ENCODE assay signal across 13 cellular contexts in genomic region chr17:64006361-64007088, GRCh38. TPM values are rescaled to one million over a fixed set of nuclear protein-coding genes. Genes with fewer than 3 reads are reported as not detected.
A peak's percentile ranks its signal among the peaks of the same experiment; 100 is the strongest.
DNase-seq lines count a peak whose midpoint lies in the region; ATAC-seq, FAIRE-seq and TF ChIP-seq lines count a peak whose summit lies in the region.
"Had no signal": no experiment of that assay in that cellular context is flagged by ENCODE, and none has a peak within 500 bp of the region (broad histone marks: within the 10 kb centered on the region; RNA-seq: fewer than 3 reads in every experiment).

No MANE protein-coding gene starts in this region.

- no peak overlapping the region for H2BK5ac ChIP-seq in mesenchymal stem cell (ENCODE audit: low read depth, low read length, poor library complexity, severe bottlenecking)

- in situ Hi-C loops in mammary epithelial cell (cut with MboI; ENCODE audit: low sequenced_read_pairs in 2 of 2): no loop called here

- H3K4me1 ChIP-seq in breast epithelium (no peaks in the 10 kb centered on the region), mammary epithelial cell (ENCODE audit: insufficient read depth, low read length) (no peaks in the 10 kb centered on the region), endothelial cell of umbilical vein (ENCODE audit: control insufficient read depth, extremely low read depth, insufficient read depth, low read length) (peaks cover 80% of the 10 kb centered on the region), mesenchymal stem cell (ENCODE audit: control insufficient read depth, insufficient read depth, low read depth, low read length) (peaks cover 6% of the 10 kb centered on the region), aorta (ENCODE audit: control insufficient read depth in 1 of 2, insufficient read depth in 2 of 2, low read length in 2 of 2) (no peaks in the 10 kb centered on the region)

- TF ChIP-seq CTCF in breast epithelium (IDR thresholded peaks at IDR 0.05) (no peak), mammary epithelial cell (conservative IDR thresholded peaks at IDR 0.05 in 1 of 2, IDR thresholded peaks at IDR 0.05 in 1 of 2; ENCODE audit: extremely low read depth in 1 of 2, insufficient read depth in 1 of 2, low read depth in 1 of 2, low read length in 2 of 2) (no peak), endothelial cell of umbilical vein (IDR thresholded peaks at IDR 0.05; ENCODE audit: extremely low read depth in 1 of 2, insufficient read depth in 1 of 2, low read depth in 1 of 2, low read length in 2 of 2) (no peak)

- BruUV-seq in mammary epithelial cell (replicated peaks; lab: Mats Ljungman, UMichigan) (no TSS peak), endothelial cell of umbilical vein (replicated peaks; lab: Mats Ljungman, UMichigan) (TSS peak; percentile 69)

- TF ChIP-seq POLR2A in breast epithelium (IDR thresholded peaks at IDR 0.05) (no peak), endothelial cell of umbilical vein (IDR thresholded peaks at IDR 0.05; ENCODE audit: low read depth, low read length) (peak; percentile 97)

- H4K8ac ChIP-seq in mesenchymal stem cell (ENCODE audit: low read length): no peak overlapping the region

- intact Hi-C loops in breast epithelium (cut with DNase I; ENCODE audit: low total_unique reads) (no loop called here), mammary epithelial cell (cut with micrococcal nuclease) (no loop called here), endothelial cell of umbilical vein (cut with micrococcal nuclease) (loop anchor here (1.0 kb wide), 3 partner anchors 10 to 19 kb away; partner anchors contain the start of gene ICAM2), aorta (cut with DNase I) (no loop called here)
- intact Hi-C loops in activated T-helper 1 cell treated with anti-CD3 and anti-CD28 coated beads, Interleukin-12 subunit alpha, Interleukin-12 subunit beta, Interleukin-2, Interleukin-4 antibody, amounts not matched to agents 30 ng/mL and 10 ng/mL and 1 ng/mL, durations not matched to agents 14 hours and 24 hours and 36 hours (cut with micrococcal nuclease): no loop called here

- no peak overlapping the region for H2AK5ac ChIP-seq in mesenchymal stem cell (ENCODE audit: low read length, severe bottlenecking)

- H3K23ac ChIP-seq in mesenchymal stem cell (ENCODE audit: low read length in 2 of 2): no peak overlapping the region

- CTCF ChIA-PET in mammary epithelial cell (lab: Charles Lee; ENCODE audit: low non-redundant PET) (no interaction called here), endothelial cell of umbilical vein (lab: Charles Lee) (interaction anchor here (1.5 to 6.8 kb wide), 9 partner anchors 12 to 166 kb away, joined by 4 to 140 read pairs (median 10); partner anchors contain the start of gene ICAM2)

- H3K9me3 ChIP-seq in breast epithelium: no peaks in the 10 kb centered on the region
- H3K9me3 ChIP-seq in mammary epithelial cell (replicated peaks; ENCODE audit: insufficient read depth, low read length): no peaks in the 10 kb centered on the region
- no peaks in the 10 kb centered on the region for H3K9me3 ChIP-seq in endothelial cell of umbilical vein (replicated peaks; ENCODE audit: control insufficient read depth, insufficient read depth, low read length)
- H3K9me3 ChIP-seq in mesenchymal stem cell (ENCODE audit: control insufficient read depth, low read length): no peaks in the 10 kb centered on the region
- H3K9me3 ChIP-seq in aorta (ENCODE audit: control insufficient read depth, low read length): no peaks in the 10 kb centered on the region
- H3K9me3 ChIP-seq: SJCRH30 had no signal

- 63% methylated on average over 5 of the region's 13 CpGs for WGBS in mammary epithelial cell (ENCODE audit: low coverage, missing lambda C conversion rate)
- WGBS in mesenchymal stem cell: 84% methylated on average over 13 of the region's 13 CpGs
- WGBS in aorta, 2 donors: 81 to 85% methylated on average over 13 of the region's 13 CpGs

- dilution Hi-C loops in mammary epithelial cell (cut with HindIII; ENCODE audit: low sequenced_read_pairs) (no loop called here), endothelial cell of umbilical vein (cut with MboI; ENCODE audit: extremely low pct_ligation_motif_present, low sequenced_read_pairs) (no loop called here)

- H2AFZ ChIP-seq in mammary epithelial cell (ENCODE audit: low read depth, low read length) (no peak overlapping the region), endothelial cell of umbilical vein (ENCODE audit: low read depth, low read length) (no peak overlapping the region), mesenchymal stem cell (ENCODE audit: low read depth, low read length) (no peak overlapping the region)

- no peak overlapping the region for H3K14ac ChIP-seq in mesenchymal stem cell (ENCODE audit: low read length in 2 of 2)

- no peak overlapping the region for H3K9ac ChIP-seq in mammary epithelial cell (ENCODE audit: insufficient read depth, low read length)
- H3K9ac ChIP-seq in endothelial cell of umbilical vein (replicated peaks; ENCODE audit: extremely low read depth, insufficient read depth, low read length): peak overlapping the region; percentile 91
- H3K9ac ChIP-seq in mesenchymal stem cell (ENCODE audit: low read length): peak overlapping the region; percentile 55

- H2BK12ac ChIP-seq in mesenchymal stem cell (ENCODE audit: low read length in 2 of 2): no peak overlapping the region

- peak; percentile 76 for ATAC-seq in aorta (ENCODE audit: low FRiP score)
- no peak for ATAC-seq in GM18502 (IDR thresholded peaks at IDR 0.05; ENCODE audit: poor library complexity, unreplicated experiment)
- ATAC-seq: activated T-cell treated with anti-CD3 and anti-CD28 coated beads, Interleukin-2, amount 50 U/mL, for 4 hours had no signal

- H3K18ac ChIP-seq in mesenchymal stem cell (ENCODE audit: low read depth in 1 of 2, low read length in 2 of 2): no peak overlapping the region

- H3K27ac ChIP-seq in breast epithelium (peak overlapping the region in 1 of 2 donors; percentile 19), mammary epithelial cell (ENCODE audit: insufficient read depth, low read depth, low read length) (no peak overlapping the region), endothelial cell of umbilical vein (ENCODE audit: insufficient read depth, low read depth, low read length) (peak overlapping the region; percentile 91), mesenchymal stem cell (ENCODE audit: low read length, poor library complexity, severe bottlenecking) (no peak overlapping the region), aorta (ENCODE audit: low read depth in 1 of 2, low read length in 2 of 2) (no peak overlapping the region)
- H3K27ac ChIP-seq: C4-2B, SJCRH30 had no signal

- no peaks in the 10 kb centered on the region for H3K27me3 Mint-ChIP-seq in activated T-helper 1 cell treated with anti-CD3 and anti-CD28 coated beads, Interleukin-12 subunit alpha, Interleukin-12 subunit beta, Interleukin-2, Interleukin-4 antibody, amounts not matched to agents 30 ng/mL and 10 ng/mL and 1 ng/mL, durations not matched to agents 14 hours and 24 hours and 36 hours (ENCODE audit: insufficient read depth)

- H3K4me2 ChIP-seq in mammary epithelial cell (ENCODE audit: insufficient read depth, low read depth, low read length): no peak overlapping the region
- peak overlapping the region; percentile 91 for H3K4me2 ChIP-seq in endothelial cell of umbilical vein (ENCODE audit: insufficient read depth, low read length)
- H3K4me2 ChIP-seq in mesenchymal stem cell (ENCODE audit: low read length, poor library complexity, severe bottlenecking): no peak overlapping the region

- H3K9me1 ChIP-seq in endothelial cell of umbilical vein (replicated peaks; ENCODE audit: control insufficient read depth, extremely low read depth, insufficient read depth, low read length): no peaks in the 10 kb centered on the region

- H2BK120ac ChIP-seq in mesenchymal stem cell (ENCODE audit: low read depth, low read length): no peak overlapping the region

- no peaks in the 10 kb centered on the region for H3K79me1 ChIP-seq in mesenchymal stem cell (replicated peaks; ENCODE audit: low read length, poor library complexity, severe bottlenecking)

- H3K36me3 Mint-ChIP-seq in activated T-helper 1 cell treated with anti-CD3 and anti-CD28 coated beads, Interleukin-12 subunit alpha, Interleukin-12 subunit beta, Interleukin-2, Interleukin-4 antibody, amounts not matched to agents 30 ng/mL and 10 ng/mL and 1 ng/mL, durations not matched to agents 14 hours and 24 hours and 36 hours (ENCODE audit: low read depth): peaks cover 15% of the 10 kb centered on the region

- peaks cover 28% of the 10 kb centered on the region for H3K4me1 Mint-ChIP-seq in activated T-helper 1 cell treated with anti-CD3 and anti-CD28 coated beads, Interleukin-12 subunit alpha, Interleukin-12 subunit beta, Interleukin-2, Interleukin-4 antibody, amounts not matched to agents 30 ng/mL and 10 ng/mL and 1 ng/mL, durations not matched to agents 14 hours and 24 hours and 36 hours (ENCODE audit: low read depth)

- no peaks in the 10 kb centered on the region for H3K9me3 Mint-ChIP-seq in activated T-helper 1 cell treated with anti-CD3 and anti-CD28 coated beads, Interleukin-12 subunit alpha, Interleukin-12 subunit beta, Interleukin-2, Interleukin-4 antibody, amounts not matched to agents 30 ng/mL and 10 ng/mL and 1 ng/mL, durations not matched to agents 14 hours and 24 hours and 36 hours
- H3K9me3 Mint-ChIP-seq: activated T-cell treated with anti-CD3 and anti-CD28 coated beads, Interleukin-2, amount 50 U/mL, for 4 hours; HFFc6 had no signal

- FAIRE-seq in endothelial cell of umbilical vein (lab: Jason Lieb, UNC): peak; percentile 100

- H3K4me3 ChIP-seq in breast epithelium: peak overlapping the region in 2 of 3 donors; percentile 2 to 23
- no peak overlapping the region for H3K4me3 ChIP-seq in mammary epithelial cell (replicated peaks in 1 of 3; ENCODE audit: insufficient read depth in 1 of 3, low read depth in 2 of 3, low read length in 3 of 3)
- H3K4me3 ChIP-seq in endothelial cell of umbilical vein (replicated peaks in 1 of 3; ENCODE audit: insufficient read depth in 1 of 3, low read depth in 1 of 3, low read length in 3 of 3): peak overlapping the region; percentile 66 to 87 (median 73)
- peak overlapping the region in 1 of 2 experiments; percentile 57 for H3K4me3 ChIP-seq in mesenchymal stem cell (ENCODE audit: insufficient read depth in 1 of 2, low read depth in 1 of 2, low read length in 2 of 2)
- no peak overlapping the region for H3K4me3 ChIP-seq in aorta (ENCODE audit: low read length in 2 of 2)
- H3K4me3 ChIP-seq: SJCRH30 had no signal

- no peak overlapping the region for H3K27ac Mint-ChIP-seq in activated T-helper 1 cell treated with anti-CD3 and anti-CD28 coated beads, Interleukin-12 subunit alpha, Interleukin-12 subunit beta, Interleukin-2, Interleukin-4 antibody, amounts not matched to agents 30 ng/mL and 10 ng/mL and 1 ng/mL, durations not matched to agents 14 hours and 24 hours and 36 hours
- H3K27ac Mint-ChIP-seq: HFFc6 had no signal

- no peak overlapping the region for H3K4me3 Mint-ChIP-seq in activated T-helper 1 cell treated with anti-CD3 and anti-CD28 coated beads, Interleukin-12 subunit alpha, Interleukin-12 subunit beta, Interleukin-2, Interleukin-4 antibody, amounts not matched to agents 30 ng/mL and 10 ng/mL and 1 ng/mL, durations not matched to agents 14 hours and 24 hours and 36 hours
- H3K4me3 Mint-ChIP-seq: activated T-cell treated with anti-CD3 and anti-CD28 coated beads, Interleukin-2, amount 50 U/mL, for 4 hours; HFFc6 had no signal

- H4K91ac ChIP-seq in mesenchymal stem cell (ENCODE audit: low read length): no peak overlapping the region

- no peaks in the 10 kb centered on the region for H3K79me2 ChIP-seq in mammary epithelial cell (ENCODE audit: insufficient read depth, low read length)
- peaks cover 57% of the 10 kb centered on the region for H3K79me2 ChIP-seq in endothelial cell of umbilical vein (ENCODE audit: control insufficient read depth, insufficient read depth, low read length)

- H4K20me1 ChIP-seq in mammary epithelial cell (ENCODE audit: insufficient read depth, low read length) (no peaks in the 10 kb centered on the region), endothelial cell of umbilical vein (replicated peaks; ENCODE audit: control insufficient read depth, extremely low read depth, insufficient read depth, low read length) (no peaks in the 10 kb centered on the region)

- DNase-seq in breast epithelium (ENCODE audit: low spot score in 2 of 2): no peak
- DNase-seq in mammary epithelial cell: no peak
- peak; percentile 97 for DNase-seq in endothelial cell of umbilical vein (ENCODE audit: low read depth, low spot score)
- no peak for DNase-seq in mesenchymal stem cell
- peak in 1 of 2 donors; percentile 56 for DNase-seq in aorta
- DNase-seq in activated T-helper 1 cell treated with anti-CD3 and anti-CD28 coated beads, Interleukin-12 subunit alpha, Interleukin-12 subunit beta, Interleukin-2, Interleukin-4 antibody, amounts not matched to agents 30 ng/mL and 10 ng/mL and 1 ng/mL, durations not matched to agents 14 hours and 24 hours and 36 hours (ENCODE audit: low spot score): no peak
- no peak for DNase-seq in T-helper 9 cell
- DNase-seq: activated T-cell treated with anti-CD3 and anti-CD28 coated beads, Interleukin-2, amount 50 U/mL, for 4 hours; HFFc6; stimulated activated CD4-positive, alpha-beta T cell treated with anti-CD3 and anti-CD28 coated beads, Interleukin-4, amount 100 ng/mL, for 24 hours had no signal

- H2BK15ac ChIP-seq in mesenchymal stem cell (ENCODE audit: low read depth, poor library complexity, severe bottlenecking): no peak overlapping the region

- no peaks in the 10 kb centered on the region for H3K27me3 ChIP-seq in breast epithelium
- H3K27me3 ChIP-seq in mammary epithelial cell (ENCODE audit: insufficient read depth, low read length): no peaks in the 10 kb centered on the region
- H3K27me3 ChIP-seq in endothelial cell of umbilical vein (ENCODE audit: control insufficient read depth in 2 of 2, insufficient read depth in 2 of 2, low read length in 2 of 2): no peaks in the 10 kb centered on the region
- peaks cover 0 to 16% of the 10 kb centered on the region in 2 experiments for H3K27me3 ChIP-seq in mesenchymal stem cell (ENCODE audit: control insufficient read depth in 1 of 2, insufficient read depth in 1 of 2, low read length in 2 of 2)
- no peaks in the 10 kb centered on the region for H3K27me3 ChIP-seq in aorta (ENCODE audit: control insufficient read depth in 1 of 2, insufficient read depth in 2 of 2, low read length in 1 of 2)
- H3K27me3 ChIP-seq: SJCRH30 had no signal

- no peak overlapping the region for H3K4ac ChIP-seq in mesenchymal stem cell (ENCODE audit: low read depth in 1 of 2, low read length in 2 of 2)

- H3K36me3 ChIP-seq in breast epithelium (no peaks in the 10 kb centered on the region), mammary epithelial cell (ENCODE audit: insufficient read depth, low read length) (no peaks in the 10 kb centered on the region), endothelial cell of umbilical vein (ENCODE audit: control insufficient read depth in 2 of 2, extremely low read depth in 1 of 2, insufficient read depth in 2 of 2, low read length in 2 of 2) (peaks cover 26 to 29% of the 10 kb centered on the region in 2 experiments), mesenchymal stem cell (ENCODE audit: control insufficient read depth in 1 of 2, insufficient read depth in 2 of 2, low read depth in 1 of 2, low read length in 2 of 2) (no peaks in the 10 kb centered on the region), aorta (ENCODE audit: control insufficient read depth in 1 of 2, insufficient read depth in 2 of 2, low read length in 1 of 2) (no peaks in the 10 kb centered on the region)
- H3K36me3 ChIP-seq: SJCRH30 had no signal

- POLR2A ChIA-PET in endothelial cell of umbilical vein (lab: Charles Lee): interaction anchor here (0.7 to 3.1 kb wide), 8 partner anchors 11 to 142 kb away, joined by 3 to 32 read pairs (median 6); partner anchors contain the start of genes ERN1 and ICAM2

RNA-seq across cellular contexts. Expression of gene PRR29, which starts 8.4 kb away (rescaled TPM):
- total RNA-seq in breast epithelium: 1 to 10 TPM in 1 of 3 donors, under 1 TPM in 2; 0.15 to 1.3 (median 0.16) TPM
- total RNA-seq in mammary epithelial cell: under 1 TPM; under 0.01 to 0.09 TPM
- polyA plus RNA-seq in mammary epithelial cell: 0.09 TPM
- polyA minus RNA-seq in mammary epithelial cell: 0.31 TPM
- total RNA-seq in endothelial cell of umbilical vein: 0.78 and 1.2 TPM in 2 replicates
- 0.39 and 0.60 TPM in 2 replicates for polyA plus RNA-seq in endothelial cell of umbilical vein
- 0.22 and 0.25 TPM in 2 replicates for polyA plus RNA-seq in endothelial cell of umbilical vein (2011; cell fraction: cytosol; rRNA removed)
- 1.1 TPM in 2 replicates for polyA plus RNA-seq in endothelial cell of umbilical vein (2011; cell fraction: nucleus; rRNA removed)
- 27.6 and 50.2 TPM in 2 replicates for polyA plus RNA-seq in endothelial cell of umbilical vein (2012)
- polyA minus RNA-seq in endothelial cell of umbilical vein: 0.40 and 0.46 TPM in 2 replicates
- not detected for polyA minus RNA-seq in endothelial cell of umbilical vein (2011; cell fraction: cytosol; rRNA and poly(A)+ RNA removed)
- polyA minus RNA-seq in endothelial cell of umbilical vein (2011; cell fraction: nucleus; rRNA and poly(A)+ RNA removed): 0.53 and 0.77 TPM in 2 replicates
- 0.26 TPM for polyA plus RNA-seq in mesenchymal stem cell (2013, experiment 1 of 2)
- polyA plus RNA-seq in mesenchymal stem cell (2013, experiment 2 of 2): 0.38 TPM
- under 1 TPM; 0.62 to 0.84 TPM for total RNA-seq in aorta
- under 1 TPM in 1 of 2 donors, not detected in 1; 0.10 TPM for polyA plus RNA-seq in aorta
- total RNA-seq in activated T-helper 1 cell treated with anti-CD3 and anti-CD28 coated beads, Interleukin-12 subunit alpha, Interleukin-12 subunit beta, Interleukin-2, Interleukin-4 antibody, amounts not matched to agents 30 ng/mL and 10 ng/mL and 1 ng/mL, durations not matched to agents 14 hours and 24 hours and 36 hours: 0.44 and 0.91 TPM in 2 replicates

RNA-seq across cellular contexts. Expression of gene ICAM2, which starts 13.9 kb away (rescaled TPM):
- total RNA-seq in breast epithelium (100 to 1,000 TPM in 1 of 3 donors, 10 to 100 TPM in 2; 26.1 to 106 (median 32.2) TPM), mammary epithelial cell (1 to 10 TPM in 1 of 2 donors, under 1 TPM in 1; 0.49 to 2.8 TPM), endothelial cell of umbilical vein (514 and 586 TPM in 2 replicates), aorta (10 to 100 TPM; 24.9 to 36.0 TPM)
- polyA plus RNA-seq in mammary epithelial cell (0.36 TPM), endothelial cell of umbilical vein (2,377 and 2,759 TPM in 2 replicates), aorta (1 to 10 TPM; 3.9 to 9.7 TPM)
- polyA minus RNA-seq in mammary epithelial cell (not detected), endothelial cell of umbilical vein (1,340 and 1,357 TPM in 2 replicates)
- 1,397 and 1,487 TPM in 2 replicates for polyA plus RNA-seq in endothelial cell of umbilical vein (2011; cell fraction: cytosol; rRNA removed)
- polyA plus RNA-seq in endothelial cell of umbilical vein (2011; cell fraction: nucleus; rRNA removed): 644 and 716 TPM in 2 replicates
- 616 and 790 TPM in 2 replicates for polyA plus RNA-seq in endothelial cell of umbilical vein (2012)
- polyA minus RNA-seq in endothelial cell of umbilical vein (2011; cell fraction: cytosol; rRNA and poly(A)+ RNA removed): not detected
- 203 and 216 TPM in 2 replicates for polyA minus RNA-seq in endothelial cell of umbilical vein (2011; cell fraction: nucleus; rRNA and poly(A)+ RNA removed)
- polyA plus RNA-seq in mesenchymal stem cell (2013, experiment 1 of 2): 0.08 TPM
- polyA plus RNA-seq in mesenchymal stem cell (2013, experiment 2 of 2): 0.11 TPM
- 58.3 and 62.1 TPM in 2 replicates for total RNA-seq in activated T-helper 1 cell treated with anti-CD3 and anti-CD28 coated beads, Interleukin-12 subunit alpha, Interleukin-12 subunit beta, Interleukin-2, Interleukin-4 antibody, amounts not matched to agents 30 ng/mL and 10 ng/mL and 1 ng/mL, durations not matched to agents 14 hours and 24 hours and 36 hours

RNA-seq across cellular contexts. Expression of gene SCN4A, which starts 33.8 kb away (rescaled TPM):
- total RNA-seq in breast epithelium (10 to 100 TPM in 2 of 3 donors, 1 to 10 TPM in 1; 1.0 to 16.7 (median 10.2) TPM), mammary epithelial cell (not detected), endothelial cell of umbilical vein (0.40 TPM in 1 of 2 replicates, not detected in the other), aorta (1 to 10 TPM; 1.5 to 3.2 TPM)
- polyA plus RNA-seq in mammary epithelial cell (0.01 TPM), endothelial cell of umbilical vein (0.01 and 0.02 TPM in 2 replicates), aorta (under 1 TPM in 1 of 2 donors, not detected in 1; 0.03 TPM)
- polyA minus RNA-seq in mammary epithelial cell (not detected), endothelial cell of umbilical vein (0.07 TPM in 1 of 2 replicates, not detected in the other)
- polyA plus RNA-seq in endothelial cell of umbilical vein (2011; cell fraction: cytosol; rRNA removed): 0.06 and 0.11 TPM in 2 replicates
- polyA plus RNA-seq in endothelial cell of umbilical vein (2011; cell fraction: nucleus; rRNA removed): 0.08 and 0.20 TPM in 2 replicates
- polyA plus RNA-seq in endothelial cell of umbilical vein (2012): 0.04 and 0.13 TPM in 2 replicates
- polyA minus RNA-seq in endothelial cell of umbilical vein (2011; cell fraction: cytosol; rRNA and poly(A)+ RNA removed): 0.51 TPM
- 0.10 TPM in 1 of 2 replicates, not detected in the other for polyA minus RNA-seq in endothelial cell of umbilical vein (2011; cell fraction: nucleus; rRNA and poly(A)+ RNA removed)
- under 0.01 TPM for polyA plus RNA-seq in mesenchymal stem cell (2013, experiment 1 of 2)
- polyA plus RNA-seq in mesenchymal stem cell (2013, experiment 2 of 2): not detected
- total RNA-seq in activated T-helper 1 cell treated with anti-CD3 and anti-CD28 coated beads, Interleukin-12 subunit alpha, Interleukin-12 subunit beta, Interleukin-2, Interleukin-4 antibody, amounts not matched to agents 30 ng/mL and 10 ng/mL and 1 ng/mL, durations not matched to agents 14 hours and 24 hours and 36 hours: 0.13 and 0.22 TPM in 2 replicates
- total RNA-seq: HFFc6 had no signal

Comparison
In these comparisons a context has a peak if more than half of its experiments do, and no peak if none do; other contexts are left out.
1. H3K4me3 ChIP-seq: peak in breast epithelium (2 of 3) and endothelial cell of umbilical vein (3 of 3); none in mammary epithelial cell (0 of 3) and aorta (0 of 2).
2. RNA of gene ICAM2, which starts 13.9 kb away (total RNA-seq): 514 to 586 TPM in endothelial cell of umbilical vein, 58.3 to 62.1 TPM in activated T-helper 1 cell treated with anti-CD3 and anti-CD28 coated beads, Interleukin-12 subunit alpha, Interleukin-12 subunit beta, Interleukin-2, Interleukin-4 antibody, amounts not matched to agents 30 ng/mL and 10 ng/mL and 1 ng/mL, durations not matched to agents 14 hours and 24 hours and 36 hours, 24.9 to 36.0 TPM in aorta and 26.1 to 106 TPM in breast epithelium; 0.49 to 2.8 TPM in mammary epithelial cell; every median in the first group is over 4 times any median in the second.